ENCODE assay signal across 10 cellular contexts in genomic region chr1:27496604-27497155, GRCh38. TPM values are rescaled to one million over a fixed set of nuclear protein-coding genes. Genes with fewer than 3 reads are reported as not detected.
DNase-seq lines count a peak whose midpoint lies in the region; ATAC-seq and TF ChIP-seq lines count a peak whose summit lies in the region.
"Had no signal": no experiment of that assay in that cellular context is flagged by ENCODE, and none has a peak within 500 bp of the region (broad histone marks: within the 10 kb centered on the region; RNA-seq: fewer than 3 reads in every experiment).

No MANE protein-coding gene starts in this region.

- H3K27ac ChIP-seq in GM23338 (ENCODE audit: low read depth), result peak overlapping the region; percentile 11
- peak overlapping the region; percentile 40 for H3K27ac ChIP-seq in cardiac muscle cell

- H3K4me1 ChIP-seq in GM23338 (ENCODE audit: insufficient read depth) (peaks cover 12% of the 10 kb centered on the region), cardiac muscle cell (ENCODE audit: low read depth) (peaks cover 5% of the 10 kb centered on the region)

- peak overlapping the region; percentile 63 for H3K4me3 Mint-ChIP-seq in GM23338
- H3K4me3 Mint-ChIP-seq in progenitor cell of endocrine pancreas (ENCODE audit: low read depth), result no peak overlapping the region

- no peaks in the 10 kb centered on the region for H3K79me2 ChIP-seq in GM23338 (replicated peaks; ENCODE audit: insufficient read depth)

- H3K4me3 ChIP-seq in GM23338 (peak overlapping the region; percentile 3; the same call in 1 of the 2 replicates), cardiac muscle cell (no peak overlapping the region)
- H3K4me3 ChIP-seq: lung had no signal

- H3K4me1 Mint-ChIP-seq in GM23338 (peaks cover 26% of the 10 kb centered on the region), progenitor cell of endocrine pancreas (ENCODE audit: low read depth) (peaks cover 1% of the 10 kb centered on the region)

- no peaks in the 10 kb centered on the region for H3K9me2 ChIP-seq in GM23338 (ENCODE audit: insufficient read depth)

- ATAC-seq in GM23338 (peak; percentile 97), SK-N-SH treated with all-trans-retinoic acid at 6 μM for 48 hours (peak; percentile 83), HG02973 (IDR thresholded peaks at IDR 0.05; ENCODE audit: unreplicated experiment) (no peak), HG03175 (IDR thresholded peaks at IDR 0.05; ENCODE audit: unreplicated experiment) (no peak)

- peaks cover 12% of the 10 kb centered on the region for H3F3A ChIP-seq in GM23338 (replicated peaks; ENCODE audit: low read depth)

- peak overlapping the region; percentile 50; the same call in 1 of the 2 replicates for H2AFZ ChIP-seq in GM23338

- TF ChIP-seq CTCF in GM23338 (conservative IDR thresholded peaks at IDR 0.05; ENCODE audit: low read depth in 2 of 2), result peak; percentile 58 to 64
- TF ChIP-seq CTCF in cardiac muscle cell (IDR thresholded peaks at IDR 0.05; ENCODE audit: low read depth, low read length), result peak; percentile 53
- TF ChIP-seq CTCF in progenitor cell of endocrine pancreas (IDR thresholded peaks at IDR 0.05; ENCODE audit: unreplicated experiment), result peak; percentile 42

- H3K27me3 ChIP-seq in GM23338 (ENCODE audit: insufficient read depth) (no peaks in the 10 kb centered on the region), cardiac muscle cell (no peaks in the 10 kb centered on the region)

- H3K4me2 ChIP-seq in GM23338, result peak overlapping the region; percentile 2; the same call in 1 of the 2 replicates

- H3K9me3 ChIP-seq in cardiac muscle cell (ENCODE audit: low read depth), result no peaks in the 10 kb centered on the region

- H3K36me3 Mint-ChIP-seq in GM23338 (ENCODE audit: low read depth) (no peaks in the 10 kb centered on the region), progenitor cell of endocrine pancreas (ENCODE audit: insufficient read depth) (no peaks in the 10 kb centered on the region)

- DNase-seq in GM23338 (ENCODE audit: low spot score) (peak; percentile 96), cardiac muscle cell (ENCODE audit: low read depth in 1 of 2, low spot score in 1 of 2) (peak; percentile 53 to 82), progenitor cell of endocrine pancreas (ENCODE audit: low spot score, unreplicated experiment) (no peak), CD1c-positive myeloid dendritic cell (ENCODE audit: extremely low spot score) (no peak), activated T-cell treated with anti-CD3 and anti-CD28 coated beads for 4 hours (no peak)
- DNase-seq: activated effector memory CD4-positive, alpha-beta T cell treated with Interleukin-2 at 50 U/mL for 16 hours had no signal

- H3K27ac Mint-ChIP-seq in GM23338 (peak overlapping the region; percentile 86), progenitor cell of endocrine pancreas (no peak overlapping the region)

- H3K9me3 Mint-ChIP-seq in GM23338 (peaks cover 2% of the 10 kb centered on the region; the same call in 1 of the 3 replicates), progenitor cell of endocrine pancreas (ENCODE audit: low read depth) (no peaks in the 10 kb centered on the region)

- H3K27me3 Mint-ChIP-seq in GM23338 (ENCODE audit: insufficient read depth, low read depth, poor library complexity) (peaks cover 6% of the 10 kb centered on the region), progenitor cell of endocrine pancreas (peaks cover 3% of the 10 kb centered on the region)

- H3K36me3 ChIP-seq in GM23338 (ENCODE audit: insufficient read depth) (no peaks in the 10 kb centered on the region), cardiac muscle cell (no peaks in the 10 kb centered on the region)

- H4K20me1 ChIP-seq in GM23338 (replicated peaks; ENCODE audit: insufficient read depth), result no peaks in the 10 kb centered on the region

TF ChIP-seq in SK-N-SH treated with all-trans-retinoic acid at 6 μM for 48 hours, 23 proteins besides CTCF, POLR2A, EP300 and RAD21:
- no peak for TF ChIP-seq TCF4 (CRISPR knock-in tag; IDR thresholded peaks at IDR 0.05; ENCODE audit: borderline replicate concordance)
- TF ChIP-seq CSDC2 (CRISPR knock-in tag; IDR thresholded peaks at IDR 0.05), result no peak
- TF ChIP-seq ZNF8 (CRISPR knock-in tag; IDR thresholded peaks at IDR 0.05), result no peak
- TF ChIP-seq TOX (CRISPR knock-in tag; IDR thresholded peaks at IDR 0.05; ENCODE audit: borderline replicate concordance), result no peak
- no peak for TF ChIP-seq PATZ1 (CRISPR knock-in tag; IDR thresholded peaks at IDR 0.05; ENCODE audit: borderline replicate concordance)
- TF ChIP-seq ZC3H10 (CRISPR knock-in tag; IDR thresholded peaks at IDR 0.05), result no peak
- TF ChIP-seq ZFP3 (CRISPR knock-in tag; IDR thresholded peaks at IDR 0.05), result no peak
- TF ChIP-seq ISL1 (CRISPR knock-in tag; IDR thresholded peaks at IDR 0.05), result no peak
- TF ChIP-seq TSHZ2 (CRISPR knock-in tag; IDR thresholded peaks at IDR 0.05), result no peak
- no peak for TF ChIP-seq CSRNP3 (CRISPR knock-in tag; IDR thresholded peaks at IDR 0.05)
- no peak for TF ChIP-seq ESRRG (CRISPR knock-in tag; IDR thresholded peaks at IDR 0.05)

RNA-seq across cellular contexts. Expression of gene WASF2, which starts 6.7 kb away (rescaled TPM):
- total RNA-seq in GM23338 (2014; rRNA removed; shearing (Covaris generic)), result 37.2 and 40.9 TPM in 2 replicates
- 89.5 and 95.6 TPM in 2 replicates for polyA plus RNA-seq in GM23338 (2016; fragmentation: Nextera tagmentation; extraction: Ambion mirVana)
- total RNA-seq in cardiac muscle cell, result 18.8 and 32.7 TPM in 2 replicates
- polyA plus RNA-seq in cardiac muscle cell, result 53.4 and 69.2 TPM in 2 replicates
- 74.6 and 76.9 TPM in 2 replicates for total RNA-seq in progenitor cell of endocrine pancreas

Comparison
In these comparisons a context has a peak if more than half of its experiments do, and no peak if none do; other contexts are left out.
1. ATAC-seq: peak in GM23338 (single experiment) and SK-N-SH treated with all-trans-retinoic acid at 6 μM for 48 hours (single experiment); none in HG02973 (single experiment) and HG03175 (single experiment).
2. DNase-seq: peak in GM23338 (single experiment) and cardiac muscle cell (2 of 2); none in progenitor cell of endocrine pancreas (single experiment), CD1c-positive myeloid dendritic cell (single experiment) and activated T-cell treated with anti-CD3 and anti-CD28 coated beads for 4 hours (single experiment).
3. Peak in every context shown above with its lines, with median percentiles within 50 percentile points of each other: CTCF ChIP-seq.